In the genomic region with DNA sequence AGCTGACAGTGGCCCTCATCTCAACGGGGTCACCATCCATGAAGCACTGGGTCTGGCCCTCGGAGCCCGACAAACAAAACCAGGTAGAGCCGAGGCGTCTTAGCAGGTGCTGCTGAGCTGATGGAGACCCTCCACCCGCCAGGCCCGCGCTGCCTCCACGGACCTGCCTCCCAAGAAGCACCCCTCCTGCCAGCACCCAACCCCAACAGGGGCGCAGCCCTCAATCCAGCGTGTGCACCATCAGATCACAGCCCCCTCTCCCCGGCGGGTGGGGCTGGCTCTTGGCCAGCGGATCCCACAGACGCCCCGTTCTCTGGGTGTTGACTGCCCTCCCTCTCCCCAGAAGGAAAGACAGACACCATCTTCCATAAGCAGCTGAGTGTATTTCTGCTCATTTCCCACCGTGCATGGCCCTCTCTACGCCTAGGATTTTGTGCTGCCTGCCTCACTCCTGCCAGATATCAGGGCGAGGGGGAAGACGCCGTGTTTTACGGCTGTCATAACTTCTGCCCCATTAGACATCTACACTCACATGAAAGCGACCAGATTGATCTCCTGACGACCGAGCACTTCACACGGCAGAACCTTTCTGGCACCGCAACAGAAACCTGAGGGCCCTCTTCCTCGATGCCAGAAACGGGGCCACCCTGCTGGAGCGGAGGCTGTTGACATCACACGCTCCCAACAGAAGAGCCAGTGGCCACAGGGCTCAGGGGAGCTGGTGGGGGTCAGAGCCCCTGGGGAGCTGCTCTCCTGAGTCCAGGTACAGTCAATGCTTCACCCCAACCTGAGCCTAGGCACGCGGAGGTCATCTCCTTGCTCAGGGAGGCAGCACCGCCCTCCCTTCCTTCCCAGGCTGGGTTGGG, we compare ENCODE assay signal across 3 cellular contexts.
TF ChIP-seq lines count a peak whose summit lies in the region.

No MANE protein-coding gene starts in this region.

TF ChIP-seq in SK-N-SH, 30 proteins besides CTCF, POLR2A, EP300 and RAD21:
- no peak for TF ChIP-seq POLR2AphosphoS5 (IDR thresholded peaks at IDR 0.05; ENCODE audit: low read depth, low read length)
- TF ChIP-seq, protein P1, sequence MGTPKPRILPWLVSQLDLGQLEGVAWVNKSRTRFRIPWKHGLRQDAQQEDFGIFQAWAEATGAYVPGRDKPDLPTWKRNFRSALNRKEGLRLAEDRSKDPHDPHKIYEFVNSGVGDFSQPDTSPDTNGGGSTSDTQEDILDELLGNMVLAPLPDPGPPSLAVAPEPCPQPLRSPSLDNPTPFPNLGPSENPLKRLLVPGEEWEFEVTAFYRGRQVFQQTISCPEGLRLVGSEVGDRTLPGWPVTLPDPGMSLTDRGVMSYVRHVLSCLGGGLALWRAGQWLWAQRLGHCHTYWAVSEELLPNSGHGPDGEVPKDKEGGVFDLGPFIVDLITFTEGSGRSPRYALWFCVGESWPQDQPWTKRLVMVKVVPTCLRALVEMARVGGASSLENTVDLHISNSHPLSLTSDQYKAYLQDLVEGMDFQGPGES (IDR thresholded peaks at IDR 0.05; ENCODE audit: low read depth, low read length) = no peak

TF ChIP-seq in SK-N-SH treated with all-trans-retinoic acid at 6 μM for 48 hours, 23 proteins besides CTCF, POLR2A, EP300 and RAD21:
- TF ChIP-seq GLIS3 (CRISPR knock-in tag; IDR thresholded peaks at IDR 0.05) (no peak), TCF4 (CRISPR knock-in tag; IDR thresholded peaks at IDR 0.05; ENCODE audit: borderline replicate concordance) (no peak), RARB (CRISPR knock-in tag; IDR thresholded peaks at IDR 0.05) (no peak), ZC3H10 (CRISPR knock-in tag; IDR thresholded peaks at IDR 0.05) (no peak), ARNTL (CRISPR knock-in tag; IDR thresholded peaks at IDR 0.05; ENCODE audit: borderline replicate concordance, low read depth) (no peak), ZFP30 (CRISPR knock-in tag; IDR thresholded peaks at IDR 0.05) (no peak)
- TF ChIP-seq, protein P2, sequence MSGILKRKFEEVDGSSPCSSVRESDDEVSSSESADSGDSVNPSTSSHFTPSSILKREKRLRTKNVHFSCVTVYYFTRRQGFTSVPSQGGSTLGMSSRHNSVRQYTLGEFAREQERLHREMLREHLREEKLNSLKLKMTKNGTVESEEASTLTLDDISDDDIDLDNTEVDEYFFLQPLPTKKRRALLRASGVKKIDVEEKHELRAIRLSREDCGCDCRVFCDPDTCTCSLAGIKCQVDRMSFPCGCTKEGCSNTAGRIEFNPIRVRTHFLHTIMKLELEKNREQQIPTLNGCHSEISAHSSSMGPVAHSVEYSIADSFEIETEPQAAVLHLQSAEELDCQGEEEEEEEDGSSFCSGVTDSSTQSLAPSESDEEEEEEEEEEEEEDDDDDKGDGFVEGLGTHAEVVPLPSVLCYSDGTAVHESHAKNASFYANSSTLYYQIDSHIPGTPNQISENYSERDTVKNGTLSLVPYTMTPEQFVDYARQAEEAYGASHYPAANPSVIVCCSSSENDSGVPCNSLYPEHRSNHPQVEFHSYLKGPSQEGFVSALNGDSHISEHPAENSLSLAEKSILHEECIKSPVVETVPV (CRISPR knock-in tag; IDR thresholded peaks at IDR 0.05) = no peak

TF ChIP-seq in HepG2, 621 proteins besides CTCF, POLR2A, EP300 and RAD21:
- TF ChIP-seq TBP (CRISPR knock-in tag; IDR thresholded peaks at IDR 0.05) (no peak), ZSCAN22 (CRISPR knock-in tag; IDR thresholded peaks at IDR 0.05) (no peak), ZFY (CRISPR knock-in tag; IDR thresholded peaks at IDR 0.05) (no peak), AGO2 (optimal IDR thresholded peaks at IDR 0.05; ENCODE audit: low read depth, low read length) (peak; percentile 23), MAFK (conservative IDR thresholded peaks at IDR 0.05 in 1 of 2, IDR thresholded peaks at IDR 0.05 in 1 of 2; ENCODE audit: low read length in 2 of 2) (no peak)
- TF ChIP-seq, protein P3, sequence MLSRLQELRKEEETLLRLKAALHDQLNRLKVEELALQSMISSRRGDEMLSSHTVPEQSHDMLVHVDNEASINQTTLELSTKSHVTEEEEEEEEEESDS (CRISPR knock-in tag; IDR thresholded peaks at IDR 0.05; ENCODE audit: borderline replicate concordance) = no peak
